ENCODE assay signal across 1 cellular context in the genomic region with DNA sequence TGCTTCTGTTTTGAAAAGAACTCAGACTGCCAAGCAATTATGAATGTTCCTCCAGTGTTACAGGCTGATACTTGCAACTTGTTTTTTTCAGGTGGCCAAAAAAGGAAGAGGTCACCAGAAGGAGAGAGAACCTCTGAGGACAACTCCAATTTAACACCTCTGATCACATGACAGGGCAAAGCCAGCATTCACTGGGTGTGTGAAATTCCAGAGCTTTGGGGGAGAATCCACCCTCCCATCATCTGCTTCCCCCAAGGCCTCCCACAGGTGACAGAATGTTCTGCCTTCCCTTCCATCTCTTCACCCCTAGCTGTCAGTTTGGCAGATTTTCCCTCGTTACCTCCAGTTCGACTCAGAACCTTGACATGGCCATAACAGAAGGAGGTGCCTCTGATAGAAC.
TF ChIP-seq lines count a peak whose summit lies in the region.

No MANE protein-coding gene starts in this region.

TF ChIP-seq in IMR-90, 13 proteins besides CTCF, POLR2A, EP300 and RAD21 (continued from another document):
- TF ChIP-seq, protein P1, sequence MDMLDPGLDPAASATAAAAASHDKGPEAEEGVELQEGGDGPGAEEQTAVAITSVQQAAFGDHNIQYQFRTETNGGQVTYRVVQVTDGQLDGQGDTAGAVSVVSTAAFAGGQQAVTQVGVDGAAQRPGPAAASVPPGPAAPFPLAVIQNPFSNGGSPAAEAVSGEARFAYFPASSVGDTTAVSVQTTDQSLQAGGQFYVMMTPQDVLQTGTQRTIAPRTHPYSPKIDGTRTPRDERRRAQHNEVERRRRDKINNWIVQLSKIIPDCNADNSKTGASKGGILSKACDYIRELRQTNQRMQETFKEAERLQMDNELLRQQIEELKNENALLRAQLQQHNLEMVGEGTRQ (IDR thresholded peaks at IDR 0.05; ENCODE audit: low read depth, low read length) = no peak
- TF ChIP-seq MAFK (IDR thresholded peaks at IDR 0.05; ENCODE audit: low read depth, low read length) = no peak
- no peak for TF ChIP-seq RFX5 (IDR thresholded peaks at IDR 0.05; ENCODE audit: low read depth, low read length)
- no peak for TF ChIP-seq SMC3 (IDR thresholded peaks at IDR 0.05; ENCODE audit: low read depth, low read length)
- no peak for TF ChIP-seq CEBPB (IDR thresholded peaks at IDR 0.05; ENCODE audit: low read depth, low read length)
